Comparison of ENCODE assay signal across 1 cellular context in genomic region chr6:117425431-117426153, GRCh38.
TF ChIP-seq lines count a peak whose summit lies in the region.

TSS of gene ROS1 (minus strand) at chr6:117425942. CDS start at chr6:117425656, 286 bp downstream.

TF ChIP-seq in HepG2, 621 proteins besides CTCF, POLR2A, EP300 and RAD21 (continued from another document):
- TF ChIP-seq ARID5B (CRISPR knock-in tag; IDR thresholded peaks at IDR 0.05) (no peak), NFIB (CRISPR knock-in tag; IDR thresholded peaks at IDR 0.05; ENCODE audit: borderline replicate concordance) (no peak), ADNP (CRISPR knock-in tag; IDR thresholded peaks at IDR 0.05) (no peak), ZNF746 (CRISPR knock-in tag; IDR thresholded peaks at IDR 0.05) (no peak), ZNF205 (CRISPR knock-in tag; IDR thresholded peaks at IDR 0.05) (no peak)
